ENCODE assay signal across 1 cellular context in the genomic region with DNA sequence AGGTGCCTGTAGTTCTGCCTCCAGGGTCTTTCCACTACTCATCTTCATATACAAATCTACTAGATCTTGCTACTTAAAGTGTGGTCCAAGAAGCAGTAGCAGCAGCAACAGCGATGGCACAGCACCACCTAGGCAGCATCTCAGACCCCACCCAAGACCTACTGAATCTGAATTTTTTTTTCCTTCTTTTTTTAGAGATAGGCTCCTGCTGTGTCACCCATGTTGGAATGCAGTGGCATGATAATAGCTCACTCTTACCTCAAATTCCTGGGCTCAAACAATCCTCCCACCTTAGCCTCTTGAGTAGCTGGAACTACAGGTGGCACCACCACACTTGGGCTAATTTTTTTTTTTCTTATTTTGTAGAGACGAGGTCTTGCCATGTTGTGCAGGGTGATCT.
TF ChIP-seq lines count a peak whose summit lies in the region.

No MANE protein-coding gene starts in this region.

TF ChIP-seq in WTC11, 78 proteins besides CTCF, POLR2A, EP300 and RAD21 (continued from another document):
- TF ChIP-seq, protein P1, sequence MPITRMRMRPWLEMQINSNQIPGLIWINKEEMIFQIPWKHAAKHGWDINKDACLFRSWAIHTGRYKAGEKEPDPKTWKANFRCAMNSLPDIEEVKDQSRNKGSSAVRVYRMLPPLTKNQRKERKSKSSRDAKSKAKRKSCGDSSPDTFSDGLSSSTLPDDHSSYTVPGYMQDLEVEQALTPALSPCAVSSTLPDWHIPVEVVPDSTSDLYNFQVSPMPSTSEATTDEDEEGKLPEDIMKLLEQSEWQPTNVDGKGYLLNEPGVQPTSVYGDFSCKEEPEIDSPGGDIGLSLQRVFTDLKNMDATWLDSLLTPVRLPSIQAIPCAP (CRISPR knock-in tag; IDR thresholded peaks at IDR 0.05), result no peak
- TF ChIP-seq NFE2L1 (CRISPR knock-in tag; IDR thresholded peaks at IDR 0.05) (no peak), ZNF423 (CRISPR knock-in tag; IDR thresholded peaks at IDR 0.05) (peak; percentile 72), ZNF416 (CRISPR knock-in tag; IDR thresholded peaks at IDR 0.05) (no peak), NFATC4 (CRISPR knock-in tag; IDR thresholded peaks at IDR 0.05) (no peak), GTF2I (CRISPR knock-in tag; conservative IDR thresholded peaks at IDR 0.05) (0 out of 2 replicates have a peak, but pooled peaks have one; percentile 27)
- TF ChIP-seq, protein P2, sequence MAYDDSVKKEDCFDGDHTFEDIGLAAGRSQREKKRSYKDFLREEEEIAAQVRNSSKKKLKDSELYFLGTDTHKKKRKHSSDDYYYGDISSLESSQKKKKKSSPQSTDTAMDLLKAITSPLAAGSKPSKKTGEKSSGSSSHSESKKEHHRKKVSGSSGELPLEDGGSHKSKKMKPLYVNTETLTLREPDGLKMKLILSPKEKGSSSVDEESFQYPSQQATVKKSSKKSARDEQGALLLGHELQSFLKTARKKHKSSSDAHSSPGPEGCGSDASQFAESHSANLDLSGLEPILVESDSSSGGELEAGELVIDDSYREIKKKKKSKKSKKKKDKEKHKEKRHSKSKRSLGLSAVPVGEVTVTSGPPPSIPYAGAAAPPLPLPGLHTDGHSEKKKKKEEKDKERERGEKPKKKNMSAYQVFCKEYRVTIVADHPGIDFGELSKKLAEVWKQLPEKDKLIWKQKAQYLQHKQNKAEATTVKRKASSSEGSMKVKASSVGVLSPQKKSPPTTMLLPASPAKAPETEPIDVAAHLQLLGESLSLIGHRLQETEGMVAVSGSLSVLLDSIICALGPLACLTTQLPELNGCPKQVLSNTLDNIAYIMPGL (CRISPR knock-in tag; IDR thresholded peaks at IDR 0.05), result no peak
